22 cellular contexts compared by ENCODE assay signal in the genomic region with DNA sequence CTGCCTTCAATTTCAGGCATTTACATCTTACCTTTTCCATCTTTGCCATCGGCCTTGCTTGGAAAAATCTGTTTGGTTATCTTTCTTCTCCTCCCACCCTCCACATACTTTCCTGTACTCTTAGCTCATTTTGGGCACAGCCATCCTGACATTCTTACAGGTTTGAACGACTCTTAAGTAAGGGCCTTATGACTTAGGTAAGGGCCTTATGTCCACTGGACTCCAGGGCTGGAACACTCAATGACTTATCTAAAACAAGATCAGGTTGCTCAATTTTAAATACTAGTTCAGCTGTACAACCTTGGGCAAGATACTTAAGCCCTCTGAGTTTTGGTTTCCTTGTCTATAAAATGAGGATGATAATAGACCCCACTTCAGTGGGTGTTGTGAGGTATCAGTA.
"Had no signal": no experiment of that assay in that cellular context is flagged by ENCODE, and none has a peak within 500 bp of the region (broad histone marks: within the 10 kb centered on the region; RNA-seq: fewer than 3 reads in every experiment).

No MANE protein-coding gene starts in this region.

- H3K4me3 Mint-ChIP-seq: neural progenitor cell; stimulated activated naive B cell treated with anti-CD40 and anti-IgM and Interleukin-4, amounts not matched to agents 10 μg/mL and 1 μg/mL and 100 μg/mL, for 72 hours; stimulated activated naive CD8-positive, alpha-beta T cell treated with anti-CD3 and anti-CD28 coated beads, Interleukin-15, amount 100 ng/mL, for 72 hours had no signal

- H3K27me3 Mint-ChIP-seq: stimulated activated naive B cell treated with anti-CD40 and anti-IgM and Interleukin-4, amounts not matched to agents 10 μg/mL and 1 μg/mL and 100 μg/mL, for 72 hours had no signal

- H3K4me1 ChIP-seq: testis had no signal

- ATAC-seq: foreskin keratinocyte; left lobe of liver; stimulated activated naive B cell treated with anti-CD40 and anti-IgM and Interleukin-4, amounts not matched to agents 10 μg/mL and 1 μg/mL and 100 μg/mL, for 72 hours; stimulated activated naive CD8-positive, alpha-beta T cell treated with anti-CD3 and anti-CD28 coated beads, Interleukin-15, amount 100 ng/mL, for 72 hours had no signal

- DNase-seq: central memory CD4-positive, alpha-beta T cell; effector memory CD4-positive, alpha-beta T cell; esophagus squamous epithelium; foreskin keratinocyte; head of caudate nucleus; hippocampal formation; mesendoderm; naive B cell; nucleus accumbens; ovary; sigmoid colon; stimulated activated CD4-positive, alpha-beta T cell treated with anti-CD3 and anti-CD28 coated beads, Interleukin-2, amount 100 ng/mL, for 24 hours; stimulated activated CD4-positive, alpha-beta T cell treated with anti-CD3 and anti-CD28 coated beads, Interleukin-4, amount 100 ng/mL, for 4 hours; stimulated activated naive B cell treated with anti-CD40 and anti-IgM and Interleukin-4, amounts not matched to agents 10 μg/mL and 1 μg/mL and 100 μg/mL, for 72 hours; stimulated activated naive CD8-positive, alpha-beta T cell treated with anti-CD3 and anti-CD28 coated beads, Interleukin-15, amount 100 ng/mL, for 72 hours; testis; transverse colon; uterus had no signal

- H3K27ac Mint-ChIP-seq: neural progenitor cell; stimulated activated naive B cell treated with anti-CD40 and anti-IgM and Interleukin-4, amounts not matched to agents 10 μg/mL and 1 μg/mL and 100 μg/mL, for 72 hours; stimulated activated naive CD8-positive, alpha-beta T cell treated with anti-CD3 and anti-CD28 coated beads, Interleukin-15, amount 100 ng/mL, for 72 hours had no signal

- H3K4me1 Mint-ChIP-seq: naive B cell; neural progenitor cell; stimulated activated naive B cell treated with anti-CD40 and anti-IgM and Interleukin-4, amounts not matched to agents 10 μg/mL and 1 μg/mL and 100 μg/mL, for 72 hours; stimulated activated naive CD8-positive, alpha-beta T cell treated with anti-CD3 and anti-CD28 coated beads, Interleukin-15, amount 100 ng/mL, for 72 hours had no signal

- H3K27ac ChIP-seq: esophagus squamous epithelium, foreskin keratinocyte, neural progenitor cell, ovary, right atrium auricular region, sigmoid colon, testis, transverse colon had no signal

- H3K36me3 ChIP-seq: neural progenitor cell, ovary, right atrium auricular region, sigmoid colon, transverse colon, uterus had no signal

- H3K9me3 ChIP-seq: ovary, right atrium auricular region, sigmoid colon, testis, transverse colon, uterus had no signal

- H3K36me3 Mint-ChIP-seq: naive B cell; stimulated activated naive B cell treated with anti-CD40 and anti-IgM and Interleukin-4, amounts not matched to agents 10 μg/mL and 1 μg/mL and 100 μg/mL, for 72 hours had no signal

- H3K4me3 ChIP-seq: esophagus squamous epithelium, neural progenitor cell, ovary, right atrium auricular region, sigmoid colon, skin epidermis, testis, transverse colon, uterus had no signal

- H3K27me3 ChIP-seq: esophagus squamous epithelium, foreskin keratinocyte, neural progenitor cell, ovary, right atrium auricular region, sigmoid colon, testis, transverse colon, uterus had no signal
